Comparison of ENCODE assay signal across 10 cellular contexts in the genomic region with DNA sequence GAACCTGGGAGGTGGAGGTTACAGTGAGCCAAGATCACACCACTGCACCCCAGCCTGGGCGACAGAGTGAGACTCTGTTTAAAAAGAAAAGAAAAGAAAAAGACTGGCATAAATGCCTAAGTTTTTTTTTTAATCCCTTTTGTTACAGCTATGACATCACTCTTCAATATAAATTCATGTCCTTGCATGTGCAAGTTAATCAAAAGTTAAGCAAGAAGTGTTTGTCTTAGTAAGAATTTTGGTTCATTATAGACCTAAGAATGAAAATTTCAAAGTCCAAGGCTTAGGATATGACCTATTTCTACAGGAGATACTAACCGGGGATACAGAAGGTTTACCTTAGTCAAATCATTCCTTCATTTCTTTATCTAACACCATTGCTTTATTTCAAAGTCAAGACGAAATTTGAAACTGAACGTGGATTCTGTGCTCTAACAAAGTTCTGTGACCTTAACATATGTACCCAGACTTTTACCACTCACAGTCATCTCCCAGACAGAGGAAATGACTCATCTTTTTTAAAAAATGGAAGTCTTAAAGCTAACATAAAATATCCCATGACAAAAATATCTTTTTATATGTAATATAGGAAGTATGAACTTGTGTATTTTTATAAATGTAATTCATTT. TPM values are rescaled to one million over a fixed set of nuclear protein-coding genes. Genes with fewer than 3 reads are reported as not detected.
A peak's percentile ranks its signal among the peaks of the same experiment; 100 is the strongest.
DNase-seq lines count a peak whose midpoint lies in the region; ATAC-seq and TF ChIP-seq lines count a peak whose summit lies in the region.
"Had no signal": no experiment of that assay in that cellular context is flagged by ENCODE, and none has a peak within 500 bp of the region (broad histone marks: within the 10 kb centered on the region; RNA-seq: fewer than 3 reads in every experiment).

No MANE protein-coding gene starts in this region.

- no peak overlapping the region for H3K27ac Mint-ChIP-seq in activated naive CD4-positive, alpha-beta T cell treated with anti-CD3 and anti-CD28 coated beads, Interleukin-2, amount 50 U/mL, for 72 hours
- H3K27ac Mint-ChIP-seq in activated naive CD4-positive, alpha-beta T cell treated with anti-CD3 and anti-CD28 coated beads, Interleukin-2, amount 10 ng/mL, durations not matched to agents 7 days and 5 days: no peak overlapping the region
- H3K27ac Mint-ChIP-seq in stimulated activated naive B cell treated with anti-CD40 and anti-IgM and Interleukin-4, amounts not matched to agents 10 μg/mL and 1 μg/mL and 100 μg/mL, for 72 hours: no peak overlapping the region

- no peak overlapping the region for H3K27ac ChIP-seq in esophagus muscularis mucosa (replicated peaks in 1 of 4)

- peaks cover 6% of the 10 kb centered on the region for H3K4me1 ChIP-seq in adipocyte (ENCODE audit: control insufficient read depth, insufficient read depth, low read length)
- H3K4me1 ChIP-seq in esophagus muscularis mucosa: peaks cover 0 to 22% (median 10%) of the 10 kb centered on the region in 4 donors

- peak; percentile 37 to 66 for ATAC-seq in activated naive CD4-positive, alpha-beta T cell treated with anti-CD3 and anti-CD28 coated beads, Interleukin-2, amount 50 U/mL, for 72 hours
- ATAC-seq in HG03520 (IDR thresholded peaks at IDR 0.05; ENCODE audit: unreplicated experiment): peak; percentile 37
- peak; percentile 69 to 85 for ATAC-seq in stimulated activated naive B cell treated with anti-CD40 and anti-IgM and Interleukin-4, amounts not matched to agents 10 μg/mL and 1 μg/mL and 100 μg/mL, for 72 hours (replicated peaks)

- no peak for DNase-seq in activated naive CD4-positive, alpha-beta T cell treated with anti-CD3 and anti-CD28 coated beads, Interleukin-2, amount 50 U/mL, for 72 hours (ENCODE audit: low spot score in 2 of 2)
- no peak for DNase-seq in activated naive CD4-positive, alpha-beta T cell treated with anti-CD3 and anti-CD28 coated beads, Interleukin-2, amount 10 ng/mL, durations not matched to agents 7 days and 5 days
- DNase-seq in adipocyte (ENCODE audit: low read depth) (peak; percentile 47), esophagus muscularis mucosa (ENCODE audit: extremely low spot score) (no peak), GM19240 (ENCODE audit: insufficient read length, low spot score) (no peak), NCI-H146 treated with DMSO at 0.1 percent for 48 hours (lab: John Stamatoyannopoulos, UW; ENCODE audit: unreplicated experiment) (no peak)
- no peak for DNase-seq in stimulated activated naive B cell treated with anti-CD40 and anti-IgM and Interleukin-4, amounts not matched to agents 10 μg/mL and 1 μg/mL and 100 μg/mL, for 72 hours
- DNase-seq: effector CD8-positive, alpha-beta T cell; NCI-H1436 treated with DMSO at 0.1 percent for 48 hours had no signal

- no peak overlapping the region for H3K4me3 Mint-ChIP-seq in activated naive CD4-positive, alpha-beta T cell treated with anti-CD3 and anti-CD28 coated beads, Interleukin-2, amount 10 ng/mL, durations not matched to agents 7 days and 5 days
- no peak overlapping the region for H3K4me3 Mint-ChIP-seq in stimulated activated naive B cell treated with anti-CD40 and anti-IgM and Interleukin-4, amounts not matched to agents 10 μg/mL and 1 μg/mL and 100 μg/mL, for 72 hours

- H3K4me1 Mint-ChIP-seq in activated naive CD4-positive, alpha-beta T cell treated with anti-CD3 and anti-CD28 coated beads, Interleukin-2, amount 10 ng/mL, durations not matched to agents 7 days and 5 days: no peaks in the 10 kb centered on the region
- peaks cover 22 to 29% of the 10 kb centered on the region in 2 donors for H3K4me1 Mint-ChIP-seq in stimulated activated naive B cell treated with anti-CD40 and anti-IgM and Interleukin-4, amounts not matched to agents 10 μg/mL and 1 μg/mL and 100 μg/mL, for 72 hours

- no peak overlapping the region for H3K4me3 ChIP-seq in adipocyte (ENCODE audit: low read length)
- no peak overlapping the region for H3K4me3 ChIP-seq in esophagus muscularis mucosa

- H3K9ac ChIP-seq in adipocyte (ENCODE audit: low read length): no peak overlapping the region

- H3K27me3 ChIP-seq in adipocyte (replicated peaks; ENCODE audit: control insufficient read depth, insufficient read depth, low read length) (no peaks in the 10 kb centered on the region), esophagus muscularis mucosa (no peaks in the 10 kb centered on the region)

- CTCF ChIA-PET in activated naive CD4-positive, alpha-beta T cell treated with anti-CD3 and anti-CD28 coated beads, Interleukin-2, amount 10 ng/mL, durations not matched to agents 7 days and 5 days (lab: Charles Lee): no interaction called here

- intact Hi-C loops in esophagus muscularis mucosa (cut with DNase I): no loop called here

- no peaks in the 10 kb centered on the region for H3K9me3 Mint-ChIP-seq in activated naive CD4-positive, alpha-beta T cell treated with anti-CD3 and anti-CD28 coated beads, Interleukin-2, amount 50 U/mL, for 72 hours
- no peaks in the 10 kb centered on the region for H3K9me3 Mint-ChIP-seq in activated naive CD4-positive, alpha-beta T cell treated with anti-CD3 and anti-CD28 coated beads, Interleukin-2, amount 10 ng/mL, durations not matched to agents 7 days and 5 days
- H3K9me3 Mint-ChIP-seq in stimulated activated naive B cell treated with anti-CD40 and anti-IgM and Interleukin-4, amounts not matched to agents 10 μg/mL and 1 μg/mL and 100 μg/mL, for 72 hours: no peaks in the 10 kb centered on the region

- TF ChIP-seq CTCF in esophagus muscularis mucosa (IDR thresholded peaks at IDR 0.05): no peak

- H3K36me3 ChIP-seq in adipocyte (ENCODE audit: control insufficient read depth, insufficient read depth, low read length, severe bottlenecking) (no peaks in the 10 kb centered on the region), esophagus muscularis mucosa (no peaks in the 10 kb centered on the region)

- H3K9me3 ChIP-seq in adipocyte (ENCODE audit: control insufficient read depth, low read length) (no peaks in the 10 kb centered on the region), esophagus muscularis mucosa (no peaks in the 10 kb centered on the region)

- 76% methylated on average over 4 of the region's 4 CpGs for WGBS in esophagus muscularis mucosa

- no peak for TF ChIP-seq POLR2A in esophagus muscularis mucosa (IDR thresholded peaks at IDR 0.05; ENCODE audit: low read depth)

- no peak for TF ChIP-seq EP300 in esophagus muscularis mucosa (IDR thresholded peaks at IDR 0.05)

- H3K36me3 Mint-ChIP-seq in activated naive CD4-positive, alpha-beta T cell treated with anti-CD3 and anti-CD28 coated beads, Interleukin-2, amount 50 U/mL, for 72 hours: no peaks in the 10 kb centered on the region
- no peaks in the 10 kb centered on the region for H3K36me3 Mint-ChIP-seq in activated naive CD4-positive, alpha-beta T cell treated with anti-CD3 and anti-CD28 coated beads, Interleukin-2, amount 10 ng/mL, durations not matched to agents 7 days and 5 days
- no peaks in the 10 kb centered on the region for H3K36me3 Mint-ChIP-seq in stimulated activated naive B cell treated with anti-CD40 and anti-IgM and Interleukin-4, amounts not matched to agents 10 μg/mL and 1 μg/mL and 100 μg/mL, for 72 hours

- H3K27me3 Mint-ChIP-seq in activated naive CD4-positive, alpha-beta T cell treated with anti-CD3 and anti-CD28 coated beads, Interleukin-2, amount 10 ng/mL, durations not matched to agents 7 days and 5 days: no peaks in the 10 kb centered on the region
- no peaks in the 10 kb centered on the region for H3K27me3 Mint-ChIP-seq in stimulated activated naive B cell treated with anti-CD40 and anti-IgM and Interleukin-4, amounts not matched to agents 10 μg/mL and 1 μg/mL and 100 μg/mL, for 72 hours

RNA-seq across cellular contexts. Expression of a gene that starts 29.3 kb away (rescaled TPM):
- under 1 TPM in 1 of 2 donors, not detected in 1; 0.02 TPM for total RNA-seq in activated naive CD4-positive, alpha-beta T cell treated with anti-CD3 and anti-CD28 coated beads, Interleukin-2, amount 50 U/mL, for 72 hours
- total RNA-seq in esophagus muscularis mucosa: 10 to 100 TPM; 19.5 to 30.4 (median 21.5) TPM

Comparison
In these comparisons a context has a peak if more than half of its experiments do, and no peak if none do; other contexts are left out.
1. RNA of a gene that starts 29.3 kb away (total RNA-seq): 19.5 to 30.4 TPM in esophagus muscularis mucosa; 0.02 TPM in activated naive CD4-positive, alpha-beta T cell treated with anti-CD3 and anti-CD28 coated beads, Interleukin-2, amount 50 U/mL, for 72 hours; every median in the first group is over 10 times any median in the second.
2. Peak in every context shown above with its lines, with median percentiles within 50 percentile points of each other: ATAC-seq.